Comparison of ENCODE assay signal across 12 cellular contexts in the genomic region with DNA sequence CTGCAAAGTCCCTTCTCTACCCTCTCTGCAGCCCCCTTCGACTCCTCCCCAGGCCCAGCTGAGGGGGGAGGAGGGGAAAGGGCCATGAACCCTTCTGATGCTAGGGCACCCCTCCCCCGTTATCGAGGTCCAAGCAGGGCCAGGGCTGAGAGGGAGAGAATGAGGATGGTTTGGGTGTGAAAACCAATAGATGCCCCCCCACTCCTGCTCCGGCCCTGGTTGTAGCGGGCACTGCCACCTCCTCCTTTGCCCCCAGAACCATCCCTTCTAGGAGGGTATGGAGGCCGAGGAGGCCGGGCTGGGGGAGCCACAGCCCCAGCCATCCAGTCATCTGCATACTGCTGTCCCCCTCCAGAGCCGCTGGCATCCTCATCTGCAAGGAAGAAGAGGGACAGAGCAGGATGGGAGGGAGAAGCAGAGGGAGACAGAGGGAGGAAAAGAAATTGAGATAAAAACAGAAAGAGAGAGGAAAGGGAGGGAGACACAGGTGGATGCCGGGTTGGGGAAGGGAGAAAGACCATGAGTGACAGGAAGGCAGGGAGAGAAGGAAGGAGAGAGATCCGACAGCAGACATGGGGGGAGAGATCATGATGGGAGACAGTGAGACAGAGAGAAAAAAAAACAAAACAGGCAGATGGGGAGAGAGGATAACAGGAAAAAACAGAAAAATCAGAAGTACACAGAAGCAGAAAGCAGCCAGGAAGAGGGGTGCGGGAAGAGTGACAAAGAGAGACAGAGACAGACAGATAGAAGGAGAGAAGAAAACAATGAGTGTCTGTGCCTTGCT. TPM values are rescaled to one million over a fixed set of nuclear protein-coding genes. Genes with fewer than 3 reads are reported as not detected.
DNase-seq lines count a peak whose midpoint lies in the region; ATAC-seq and TF ChIP-seq lines count a peak whose summit lies in the region.
"Had no signal": no experiment of that assay in that cellular context is flagged by ENCODE, and none has a peak within 500 bp of the region (broad histone marks: within the 10 kb centered on the region; RNA-seq: fewer than 3 reads in every experiment).

No MANE protein-coding gene starts in this region.

- H3K4me3 ChIP-seq in iPS-15b (ENCODE audit: low read depth, low read length) (peak overlapping the region; percentile 64), transverse colon (no peak overlapping the region)
- H3K4me3 ChIP-seq: MG63 had no signal

- no peak overlapping the region for H3K9ac ChIP-seq in iPS-15b (ENCODE audit: low read depth, low read length)

- peaks cover 59% of the 10 kb centered on the region for H3K4me1 Mint-ChIP-seq in activated T-cell treated with anti-CD3 and anti-CD28 coated beads, Interleukin-2, amount 50 U/mL, for 24 hours (ENCODE audit: low read depth)
- H3K4me1 Mint-ChIP-seq in T-helper 17 cell = peaks cover 52% of the 10 kb centered on the region
- H3K4me1 Mint-ChIP-seq in stimulated activated memory B cell treated with anti-CD40 and anti-IgM and Interleukin-4, amounts not matched to agents 10 μg/mL and 1 μg/mL and 100 μg/mL, for 72 hours = peaks cover 53% of the 10 kb centered on the region

- ATAC-seq in T-helper 17 cell = no peak
- ATAC-seq in stimulated activated memory B cell treated with anti-CD40 and anti-IgM and Interleukin-4, amounts not matched to agents 10 μg/mL and 1 μg/mL and 100 μg/mL, for 72 hours = no peak

- no peak for DNase-seq in activated T-cell treated with anti-CD3 and anti-CD28 coated beads, Interleukin-2, amount 50 U/mL, for 24 hours
- DNase-seq in activated T-cell treated with anti-CD3 and anti-CD28 coated beads, Interleukin-2, amount 50 U/mL, for 1 hour = no peak
- DNase-seq in T-helper 17 cell (no peak), cardiac septum (ENCODE audit: low spot score) (no peak), GDM1 (lab: John Stamatoyannopoulos, UW) (no peak), transverse colon (no peak)
- DNase-seq: central memory CD4-positive, alpha-beta T cell; MG63; NCI-H446 treated with DMSO at 0.1 percent for 48 hours had no signal

- WGBS in transverse colon (ENCODE audit: low coverage in 1 of 2), 2 donors = 86 to 88% methylated on average over 4 to 11 of the region's 11 CpGs

- H3K4me1 ChIP-seq in iPS-15b (ENCODE audit: control insufficient read depth, insufficient read depth, low read length) (peaks cover 18% of the 10 kb centered on the region), transverse colon (peaks cover 10 to 38% (median 32%) of the 10 kb centered on the region in 4 donors)

- intact Hi-C loops in cardiac septum (cut with DNase I) (no loop called here), transverse colon (cut with DNase I; ENCODE audit: low total_unique reads) (no loop called here)

- no peak overlapping the region for H3K27ac ChIP-seq in transverse colon
- H3K27ac ChIP-seq: esophagus muscularis mucosa had no signal

- H3K27me3 ChIP-seq in iPS-15b (ENCODE audit: control insufficient read depth, insufficient read depth, low read length) (peaks cover 8% of the 10 kb centered on the region), transverse colon (peaks cover 16% of the 10 kb centered on the region)
- H3K27me3 ChIP-seq: MG63 had no signal

- H3K27me3 Mint-ChIP-seq in activated T-cell treated with anti-CD3 and anti-CD28 coated beads, Interleukin-2, amount 50 U/mL, for 24 hours = peaks cover 2% of the 10 kb centered on the region
- peaks cover 10% of the 10 kb centered on the region for H3K27me3 Mint-ChIP-seq in T-helper 17 cell
- peaks cover 68% of the 10 kb centered on the region for H3K27me3 Mint-ChIP-seq in stimulated activated memory B cell treated with anti-CD40 and anti-IgM and Interleukin-4, amounts not matched to agents 10 μg/mL and 1 μg/mL and 100 μg/mL, for 72 hours

- in situ Hi-C loops in transverse colon (cut with MboI; ENCODE audit: low pct_ligation_motif_present in 1 of 4, low pct_unique_long_range_greater_than_20kb in 1 of 4, low sequenced_read_pairs in 3 of 4) = no loop called here

- H3K36me3 ChIP-seq in iPS-15b (ENCODE audit: control insufficient read depth, insufficient read depth, low read length) (peaks cover 7% of the 10 kb centered on the region), transverse colon (no peaks in the 10 kb centered on the region)
- H3K36me3 ChIP-seq: esophagus muscularis mucosa, MG63 had no signal

- no peaks in the 10 kb centered on the region for H3K36me3 Mint-ChIP-seq in activated T-cell treated with anti-CD3 and anti-CD28 coated beads, Interleukin-2, amount 50 U/mL, for 24 hours (ENCODE audit: low read depth)
- peaks cover 5% of the 10 kb centered on the region for H3K36me3 Mint-ChIP-seq in T-helper 17 cell (ENCODE audit: low read depth)
- H3K36me3 Mint-ChIP-seq in stimulated activated memory B cell treated with anti-CD40 and anti-IgM and Interleukin-4, amounts not matched to agents 10 μg/mL and 1 μg/mL and 100 μg/mL, for 72 hours = peaks cover 7% of the 10 kb centered on the region

- no peak overlapping the region for H3K27ac Mint-ChIP-seq in activated T-cell treated with anti-CD3 and anti-CD28 coated beads, Interleukin-2, amount 50 U/mL, for 24 hours
- peak overlapping the region; percentile 61 for H3K27ac Mint-ChIP-seq in T-helper 17 cell
- H3K27ac Mint-ChIP-seq in stimulated activated memory B cell treated with anti-CD40 and anti-IgM and Interleukin-4, amounts not matched to agents 10 μg/mL and 1 μg/mL and 100 μg/mL, for 72 hours = no peak overlapping the region

- H3K9me3 Mint-ChIP-seq in activated T-cell treated with anti-CD3 and anti-CD28 coated beads, Interleukin-2, amount 50 U/mL, for 24 hours = no peaks in the 10 kb centered on the region
- no peaks in the 10 kb centered on the region for H3K9me3 Mint-ChIP-seq in stimulated activated memory B cell treated with anti-CD40 and anti-IgM and Interleukin-4, amounts not matched to agents 10 μg/mL and 1 μg/mL and 100 μg/mL, for 72 hours

- TF ChIP-seq EP300 in transverse colon (IDR thresholded peaks at IDR 0.05; ENCODE audit: low read depth) = no peak

- TF ChIP-seq POLR2A in transverse colon (IDR thresholded peaks at IDR 0.05) = no peak

- TF ChIP-seq CTCF in transverse colon (IDR thresholded peaks at IDR 0.05) = no peak

- no peaks in the 10 kb centered on the region for H3K9me3 ChIP-seq in T-helper 17 cell (ENCODE audit: control insufficient read depth, low read length, poor library complexity, severe bottlenecking)
- no peaks in the 10 kb centered on the region for H3K9me3 ChIP-seq in iPS-15b (ENCODE audit: control insufficient read depth, insufficient read depth, low read length)
- no peaks in the 10 kb centered on the region for H3K9me3 ChIP-seq in transverse colon
- H3K9me3 ChIP-seq: esophagus muscularis mucosa, MG63 had no signal

- peak overlapping the region; percentile 4 for H3K4me3 Mint-ChIP-seq in activated T-cell treated with anti-CD3 and anti-CD28 coated beads, Interleukin-2, amount 50 U/mL, for 24 hours
- H3K4me3 Mint-ChIP-seq in T-helper 17 cell = peak overlapping the region; percentile 91
- H3K4me3 Mint-ChIP-seq in stimulated activated memory B cell treated with anti-CD40 and anti-IgM and Interleukin-4, amounts not matched to agents 10 μg/mL and 1 μg/mL and 100 μg/mL, for 72 hours = peak overlapping the region; percentile 63

RNA-seq across cellular contexts. Expression of gene GAL3ST4, which starts 1.9 kb away (rescaled TPM):
- 1 to 10 TPM; 5.0 to 6.5 TPM for total RNA-seq in T-helper 17 cell
- total RNA-seq in cardiac septum = 1.5 TPM
- total RNA-seq in transverse colon = 1 to 10 TPM in 3 of 4 donors, not detected in 1; 2.0 to 5.1 (median 3.8) TPM

RNA-seq across cellular contexts. Expression of gene GPC2, which starts 6.9 kb away (rescaled TPM):
- total RNA-seq in T-helper 17 cell (1 to 10 TPM; 5.0 to 8.5 TPM), cardiac septum (0.92 TPM), transverse colon (10 to 100 TPM in 2 of 4 donors, 1 to 10 TPM in 1, not detected in 1; 3.5 to 17.2 (median 12.5) TPM)

RNA-seq across cellular contexts. Expression of gene STAG3, which starts 7.4 kb away (rescaled TPM):
- 1 to 10 TPM; 4.0 to 4.8 TPM for total RNA-seq in T-helper 17 cell
- 0.43 TPM for total RNA-seq in cardiac septum
- total RNA-seq in transverse colon = 1 to 10 TPM in 2 of 4 donors, under 1 TPM in 1, not detected in 1; 0.96 to 9.4 (median 2.2) TPM

RNA-seq across cellular contexts. Expression of gene TRAPPC14, which starts 11.8 kb away (rescaled TPM):
- total RNA-seq in T-helper 17 cell (10 to 100 TPM; 45.8 to 46.9 TPM), cardiac septum (11.4 TPM), transverse colon (100 to 1,000 TPM in 1 of 4 donors, 10 to 100 TPM in 3; 43.5 to 111 (median 51.2) TPM)

RNA-seq across cellular contexts. Expression of gene LAMTOR4, which starts 21.6 kb away (rescaled TPM):
- total RNA-seq in T-helper 17 cell (100 to 1,000 TPM; 124 to 135 TPM), cardiac septum (89.1 TPM), transverse colon (100 to 1,000 TPM; 105 to 403 (median 256) TPM)

Comparison
In these comparisons a context has a peak if more than half of its experiments do, and no peak if none do; other contexts are left out.
1. H3K4me3 Mint-ChIP-seq: peak in every context shown above with its lines; median percentile 91 in T-helper 17 cell; 63 in stimulated activated memory B cell treated with anti-CD40 and anti-IgM and Interleukin-4, amounts not matched to agents 10 μg/mL and 1 μg/mL and 100 μg/mL, for 72 hours; 4 in activated T-cell treated with anti-CD3 and anti-CD28 coated beads, Interleukin-2, amount 50 U/mL, for 24 hours.